ENCODE assay signal across 9 cellular contexts in the genomic region with DNA sequence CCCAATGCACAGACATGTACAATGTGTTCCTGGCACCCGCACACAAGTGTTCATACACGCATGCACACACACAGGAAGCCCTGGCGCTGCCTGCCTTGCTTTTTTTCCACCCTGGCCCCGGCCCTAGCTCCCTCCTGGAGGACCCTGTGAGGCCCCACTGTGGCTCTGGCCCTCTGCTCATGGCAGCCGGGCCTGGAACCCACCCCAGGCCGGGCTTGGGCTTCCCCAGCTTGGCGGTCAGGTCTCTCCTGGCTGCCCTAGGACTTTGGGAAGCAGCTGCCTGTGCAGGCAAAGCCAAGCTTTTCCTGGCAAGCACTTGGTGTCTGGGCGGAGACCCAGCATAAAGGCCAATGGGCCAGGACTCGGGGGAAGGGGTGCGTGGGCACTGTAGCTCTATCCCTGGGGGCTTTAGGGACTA. TPM values are rescaled to one million over a fixed set of nuclear protein-coding genes. Genes with fewer than 3 reads are reported as not detected.
DNase-seq lines count a peak whose midpoint lies in the region; TF ChIP-seq lines count a peak whose summit lies in the region.
"Had no signal": no experiment of that assay in that cellular context is flagged by ENCODE, and none has a peak within 500 bp of the region (broad histone marks: within the 10 kb centered on the region; RNA-seq: fewer than 3 reads in every experiment).

No MANE protein-coding gene starts in this region.

- TF ChIP-seq CTCF in coronary artery (IDR thresholded peaks at IDR 0.05) (no peak), uterus (IDR thresholded peaks at IDR 0.05) (no peak)

- H3K27ac ChIP-seq in coronary artery (peak overlapping the region; percentile 51 to 86), uterus (peak overlapping the region; percentile 33 to 35)

- H3K4me3 ChIP-seq in coronary artery (peak overlapping the region; percentile 0), uterus (no peak overlapping the region)

- H3K4me1 ChIP-seq in uterus = peaks cover 0 to 7% of the 10 kb centered on the region in 2 donors

- H3K9me3 ChIP-seq in uterus = no peaks in the 10 kb centered on the region

- H3K36me3 ChIP-seq in uterus = no peaks in the 10 kb centered on the region

- intact Hi-C loops in uterus (cut with DNase I; ENCODE audit: low total_unique reads) = no loop called here

- H3K27me3 ChIP-seq in uterus = no peaks in the 10 kb centered on the region

- peaks cover 82% of the 10 kb centered on the region for H3K4me1 Mint-ChIP-seq in activated naive CD4-positive, alpha-beta T cell treated with anti-CD3 and anti-CD28 coated beads, Interleukin-2, amount 50 U/mL, for 24 hours

- H3K27me3 Mint-ChIP-seq in activated naive CD4-positive, alpha-beta T cell treated with anti-CD3 and anti-CD28 coated beads, Interleukin-2, amount 50 U/mL, for 24 hours = no peaks in the 10 kb centered on the region
- H3K27me3 Mint-ChIP-seq: progenitor cell of endocrine pancreas had no signal

- H3K9me3 Mint-ChIP-seq in activated naive CD4-positive, alpha-beta T cell treated with anti-CD3 and anti-CD28 coated beads, Interleukin-2, amount 50 U/mL, for 24 hours = no peaks in the 10 kb centered on the region

- no peak for TF ChIP-seq POLR2A in uterus (IDR thresholded peaks at IDR 0.05)

- peak overlapping the region; percentile 71 for H3K4me3 Mint-ChIP-seq in activated naive CD4-positive, alpha-beta T cell treated with anti-CD3 and anti-CD28 coated beads, Interleukin-2, amount 50 U/mL, for 24 hours

- no peak for DNase-seq in activated naive CD4-positive, alpha-beta T cell (lab: John Stamatoyannopoulos, UW)
- peak; percentile 89 for DNase-seq in coronary artery (ENCODE audit: low spot score)
- peak; percentile 89 for DNase-seq in myocyte (ENCODE audit: low read depth)
- peak in 1 of 2 donors; percentile 70 for DNase-seq in uterus
- no peak for DNase-seq in NCI-H526 treated with DMSO at 0.1 percent for 48 hours (lab: John Stamatoyannopoulos, UW)
- no peak for DNase-seq in activated CD4-positive, CD25-positive, alpha-beta regulatory T cell treated with anti-CD3 and anti-CD28 coated beads, Interleukin-2, amount 50 U/mL, for 72 hours
- no peak for DNase-seq in NCI-H1417 (lab: John Stamatoyannopoulos, UW)

- peak overlapping the region; percentile 72 for H3K27ac Mint-ChIP-seq in activated naive CD4-positive, alpha-beta T cell treated with anti-CD3 and anti-CD28 coated beads, Interleukin-2, amount 50 U/mL, for 24 hours

- H3K36me3 Mint-ChIP-seq in activated naive CD4-positive, alpha-beta T cell treated with anti-CD3 and anti-CD28 coated beads, Interleukin-2, amount 50 U/mL, for 24 hours = peaks cover 34% of the 10 kb centered on the region

RNA-seq across cellular contexts. Expression of a gene that starts 30.5 kb away (rescaled TPM):
- total RNA-seq in myocyte (98.2 and 135 TPM in 2 replicates), uterus (10 to 100 TPM; 10.2 to 26.3 (median 20.8) TPM)
- polyA plus RNA-seq in myocyte (2012) = 314 TPM

Comparison
In these comparisons a context has a peak if more than half of its experiments do, and no peak if none do; other contexts are left out.
1. DNase-seq: peak in coronary artery (single experiment) and myocyte (single experiment); none in activated naive CD4-positive, alpha-beta T cell (0 of 4), NCI-H526 treated with DMSO at 0.1 percent for 48 hours (single experiment), activated CD4-positive, CD25-positive, alpha-beta regulatory T cell treated with anti-CD3 and anti-CD28 coated beads, Interleukin-2, amount 50 U/mL, for 72 hours (single experiment) and NCI-H1417 (0 of 3).